In the genomic region with DNA sequence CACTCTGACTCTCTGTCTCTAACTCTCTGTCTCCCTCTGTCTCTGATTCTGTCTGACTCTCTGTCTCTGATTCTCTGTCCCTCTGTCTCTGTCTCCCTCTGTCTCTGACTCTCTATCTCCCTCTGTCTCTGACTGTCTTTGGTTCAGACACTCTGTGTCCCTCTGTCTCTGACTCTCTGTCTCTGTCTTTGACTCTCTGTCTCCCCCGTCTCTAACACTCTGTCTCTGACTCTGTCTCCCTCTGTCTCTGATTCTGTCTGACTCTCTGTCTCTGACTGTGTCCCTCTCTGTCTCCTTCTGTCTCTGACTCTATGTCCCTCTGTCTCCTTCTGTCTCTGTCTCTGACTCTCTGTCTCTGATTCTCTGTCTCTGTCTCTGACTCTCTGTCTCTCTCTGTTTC, we compare ENCODE assay signal across 24 cellular contexts. TPM values are rescaled to one million over a fixed set of nuclear protein-coding genes. Genes with fewer than 3 reads are reported as not detected.
A peak's percentile ranks its signal among the peaks of the same experiment; 100 is the strongest.
DNase-seq lines count a peak whose midpoint lies in the region; ATAC-seq, FAIRE-seq and TF ChIP-seq lines count a peak whose summit lies in the region.
"Had no signal": no experiment of that assay in that cellular context is flagged by ENCODE, and none has a peak within 500 bp of the region (broad histone marks: within the 10 kb centered on the region; RNA-seq: fewer than 3 reads in every experiment).

No MANE protein-coding gene starts in this region.

- no peak for ATAC-seq in HepG2
- ATAC-seq in right lobe of liver, result no peak
- ATAC-seq in activated T-helper 17 cell treated with anti-CD3 and anti-CD28 coated beads, Interleukin-2, amount 50 U/mL, for 72 hours (replicated peaks), result peak; percentile 29
- ATAC-seq in HG02840 (IDR thresholded peaks at IDR 0.05; ENCODE audit: low FRiP score, unreplicated experiment), result no peak
- no peak for ATAC-seq in GM18517 (IDR thresholded peaks at IDR 0.05; ENCODE audit: unreplicated experiment)
- ATAC-seq: CD8-positive, alpha-beta T cell; HCT116 had no signal

- H4K5ac ChIP-seq in H1 (ENCODE audit: insufficient read length, low read depth, low read length), result no peak overlapping the region

- POLR2A ChIA-PET in HepG2 (lab: Yijun Ruan, JAX) (no interaction called here), H1 (lab: Charles Lee; ENCODE audit: partially characterized antibody) (no interaction called here)

- H3K9ac ChIP-seq in HepG2 (ENCODE audit: insufficient read depth, low read depth, low read length) (no peak overlapping the region), H1 (replicated peaks in 1 of 4; ENCODE audit: extremely low read depth in 1 of 4, low read depth in 3 of 4, low read length in 3 of 4) (no peak overlapping the region)

- H3K27ac ChIP-seq in HepG2 (ENCODE audit: extremely low read length, insufficient read depth, low read length) (no peak overlapping the region), right lobe of liver (no peak overlapping the region), H1 (ENCODE audit: low read depth, low read length) (no peak overlapping the region)
- H3K27ac ChIP-seq: 22Rv1, C4-2B had no signal

- H3K27me3 ChIP-seq in HepG2 (ENCODE audit: control insufficient read depth in 1 of 2, insufficient read depth in 2 of 2, low read length in 2 of 2), result peaks cover 43 to 98% of the 10 kb centered on the region in 2 experiments
- H3K27me3 ChIP-seq in right lobe of liver, result no peaks in the 10 kb centered on the region
- peaks cover 0 to 5% (median 0%) of the 10 kb centered on the region in 4 experiments; a peak in 1 of 7 replicates for H3K27me3 ChIP-seq in H1 (replicated peaks in 1 of 4; ENCODE audit: control insufficient read depth in 3 of 4, extremely low read depth in 1 of 4, insufficient read depth in 3 of 4, low read length in 3 of 4)
- H3K27me3 ChIP-seq: BE2C had no signal

- H3K9me3 Mint-ChIP-seq in activated T-helper 17 cell treated with anti-CD3 and anti-CD28 coated beads, Interleukin-2, amount 50 U/mL, for 72 hours, result no peaks in the 10 kb centered on the region
- H3K9me3 Mint-ChIP-seq: CD4-positive, CD25-positive, alpha-beta regulatory T cell; CD8-positive, alpha-beta T cell; H9; HFFc6 had no signal

- H3K18ac ChIP-seq in H1 (ENCODE audit: extremely low read depth, low read length), result no peak overlapping the region

- H3K79me1 ChIP-seq in H1 (ENCODE audit: low read depth, low read length), result no peaks in the 10 kb centered on the region

- H3K56ac ChIP-seq in H1 (replicated peaks; ENCODE audit: insufficient read length, low read depth, low read length), result no peak overlapping the region

- no peak for DNase-seq in HepG2 (ENCODE audit: low spot score)
- DNase-seq in right lobe of liver, result no peak
- DNase-seq in H1 (ENCODE audit: low read depth in 1 of 2, low spot score in 2 of 2), result no peak
- no peak for DNase-seq in iPS-NIHi11 (ENCODE audit: low spot score)
- DNase-seq: AML-193; BE2C; Caco-2; CD4-positive, CD25-positive, alpha-beta regulatory T cell; CD8-positive, alpha-beta T cell; DMS 273 treated with DMSO at 0.1 percent for 48 hours; DMS79; EL; GDM1; H9; HFFc6 had no signal

- no peaks in the 10 kb centered on the region for H3K36me3 ChIP-seq in HepG2 (replicated peaks in 1 of 2; ENCODE audit: control insufficient read depth in 1 of 2, insufficient read depth in 2 of 2, low read length in 2 of 2)
- no peaks in the 10 kb centered on the region for H3K36me3 ChIP-seq in right lobe of liver
- no peaks in the 10 kb centered on the region for H3K36me3 ChIP-seq in H1 (ENCODE audit: control insufficient read depth in 2 of 4, insufficient read depth in 4 of 4, low read length in 3 of 4)
- H3K36me3 ChIP-seq: BE2C had no signal

- FAIRE-seq in HepG2 (lab: Jason Lieb, UNC) (no peak), H1 (lab: Jason Lieb, UNC) (no peak)
- FAIRE-seq: A204.1, GM12891, GM18507 had no signal

- no peak overlapping the region for H3K4me3 ChIP-seq in HepG2 (replicated peaks in 1 of 3; ENCODE audit: insufficient read depth in 1 of 3, low read depth in 2 of 3, low read length in 3 of 3)
- no peak overlapping the region for H3K4me3 ChIP-seq in right lobe of liver
- H3K4me3 ChIP-seq in H1 (ENCODE audit: extremely low read depth in 1 of 4, insufficient read depth in 2 of 4, low read depth in 3 of 4, low read length in 4 of 4), result no peak overlapping the region

- no peak overlapping the region for H2BK120ac ChIP-seq in H1 (replicated peaks; ENCODE audit: low read depth, low read length)

- H2BK15ac ChIP-seq in H1 (ENCODE audit: low read length), result 0 out of 2 replicates have a peak overlapping the region, but pooled peaks have one; percentile 46

- no peak for TF ChIP-seq POLR2A in HepG2 (IDR thresholded peaks at IDR 0.05; ENCODE audit: insufficient read depth in 1 of 2, low read depth in 2 of 2, low read length in 2 of 2)
- no peak for TF ChIP-seq POLR2A in right lobe of liver (IDR thresholded peaks at IDR 0.05)
- TF ChIP-seq POLR2A in H1 (IDR thresholded peaks at IDR 0.05; ENCODE audit: control extremely low read depth in 1 of 2, low read depth in 2 of 2, low read length in 2 of 2), result no peak

- TF ChIP-seq EP300 in HepG2 (IDR thresholded peaks at IDR 0.05; ENCODE audit: low read depth in 2 of 2, low read length in 2 of 2) (no peak), HepG2 (CRISPR knock-in tag; IDR thresholded peaks at IDR 0.05; ENCODE audit: borderline replicate concordance) (no peak), H1 (IDR thresholded peaks at IDR 0.05; ENCODE audit: borderline replicate concordance in 1 of 2, low read depth in 2 of 2, low read length in 2 of 2) (no peak)

- H3K36me3 Mint-ChIP-seq in activated T-helper 17 cell treated with anti-CD3 and anti-CD28 coated beads, Interleukin-2, amount 50 U/mL, for 72 hours (ENCODE audit: low read depth), result no peaks in the 10 kb centered on the region
- H3K36me3 Mint-ChIP-seq: CD4-positive, CD25-positive, alpha-beta regulatory T cell; CD8-positive, alpha-beta T cell had no signal

- TF ChIP-seq RAD21 in HepG2 (CRISPR knock-in tag; IDR thresholded peaks at IDR 0.05) (no peak), H1 (IDR thresholded peaks at IDR 0.05 in 1 of 2, conservative IDR thresholded peaks at IDR 0.05 in 1 of 2; ENCODE audit: low read depth in 2 of 2, low read length in 2 of 2) (no peak)

- no peaks in the 10 kb centered on the region for H3K79me2 ChIP-seq in HepG2 (ENCODE audit: insufficient read depth, low read length)
- no peaks in the 10 kb centered on the region for H3K79me2 ChIP-seq in H1 (ENCODE audit: control insufficient read depth in 1 of 2, insufficient read depth in 2 of 2, low read length in 2 of 2)

- H3K9me3 ChIP-seq in HepG2 (ENCODE audit: low read length) (no peaks in the 10 kb centered on the region), right lobe of liver (no peaks in the 10 kb centered on the region), H1 (ENCODE audit: insufficient read depth in 2 of 2, low read depth in 1 of 2, low read length in 1 of 2) (no peaks in the 10 kb centered on the region)
- H3K9me3 ChIP-seq: BE2C, Caco-2 had no signal

- no peaks in the 10 kb centered on the region for H4K20me1 ChIP-seq in HepG2 (ENCODE audit: insufficient read depth, low read length)
- H4K20me1 ChIP-seq in H1 (replicated peaks in 1 of 2; ENCODE audit: control insufficient read depth in 1 of 2, insufficient read depth in 2 of 2, low read length in 2 of 2), result no peaks in the 10 kb centered on the region

- H3K4me1 Mint-ChIP-seq in activated T-helper 17 cell treated with anti-CD3 and anti-CD28 coated beads, Interleukin-2, amount 50 U/mL, for 72 hours, result peaks cover 4% of the 10 kb centered on the region

- no peak overlapping the region for H2BK20ac ChIP-seq in H1 (ENCODE audit: low read length)

- H2AK5ac ChIP-seq in H1 (ENCODE audit: low read depth, low read length), result no peak overlapping the region

- in situ Hi-C loops in HepG2 (cut with HindIII; ENCODE audit: extremely low pct_ligation_motif_present, low pct_unique_long_range_greater_than_20kb), result no loop called here

- H3K4me1 ChIP-seq in HepG2 (ENCODE audit: insufficient read depth, low read length) (peaks cover 62% of the 10 kb centered on the region), right lobe of liver (no peaks in the 10 kb centered on the region), H1 (replicated peaks in 1 of 4; ENCODE audit: control insufficient read depth in 3 of 4, insufficient read depth in 4 of 4, low read length in 3 of 4) (peaks cover 0 to 10% (median 6%) of the 10 kb centered on the region in 4 experiments; a peak in 5 of 7 replicates)
- H3K4me1 ChIP-seq: BE2C, Caco-2 had no signal

- no peak overlapping the region for H3K4me3 Mint-ChIP-seq in activated T-helper 17 cell treated with anti-CD3 and anti-CD28 coated beads, Interleukin-2, amount 50 U/mL, for 72 hours
- H3K4me3 Mint-ChIP-seq: CD4-positive, CD25-positive, alpha-beta regulatory T cell; CD8-positive, alpha-beta T cell; H9; HFFc6 had no signal

- H2BK12ac ChIP-seq in H1 (ENCODE audit: low read depth, low read length), result no peak overlapping the region

- no peak overlapping the region for H2BK5ac ChIP-seq in H1 (ENCODE audit: low read depth, low read length)

- intact Hi-C loops in HepG2 (cut with micrococcal nuclease; ENCODE audit: unreplicated experiment) (no loop called here), right lobe of liver (cut with DNase I) (no loop called here)

- H2AFZ ChIP-seq in HepG2 (ENCODE audit: low read length), result no peak overlapping the region
- H2AFZ ChIP-seq in H1 (ENCODE audit: low read length), result no peak overlapping the region

- H3K4me2 ChIP-seq in HepG2 (ENCODE audit: low read depth, low read length), result no peak overlapping the region
- H3K4me2 ChIP-seq in H1 (ENCODE audit: insufficient read depth in 1 of 2, low read depth in 2 of 2, low read length in 2 of 2), result no peak overlapping the region

- WGBS in HepG2 (ENCODE audit: low lambda C conversion rate), result 3% methylated on average over 1 of the region's 1 CpG
- 56% methylated on average over 1 of the region's 1 CpG for WGBS in right lobe of liver (ENCODE audit: insufficient coverage, low coverage, low lambda C conversion rate, missing lambda C conversion rate)
- 73% methylated on average over 1 of the region's 1 CpG; no CpG with 5 or more reads in 1 of the 2 experiments for WGBS in H1 (ENCODE audit: extremely low coverage in 1 of 2, insufficient coverage in 1 of 2, insufficient read length in 1 of 2, insufficient replicate concordance in 2 of 2, low coverage in 1 of 2, low lambda C conversion rate in 2 of 2, missing lambda C conversion rate in 1 of 2), 2 experiments

- H3K14ac ChIP-seq in H1 (ENCODE audit: insufficient read length), result no peak overlapping the region

- H3K27ac Mint-ChIP-seq in activated T-helper 17 cell treated with anti-CD3 and anti-CD28 coated beads, Interleukin-2, amount 50 U/mL, for 72 hours, result no peak overlapping the region
- H3K27ac Mint-ChIP-seq: CD8-positive, alpha-beta T cell; H9; HFFc6 had no signal

- no peak overlapping the region for H3K23ac ChIP-seq in H1 (ENCODE audit: insufficient read length)

- TF ChIP-seq CTCF in HepG2 (CRISPR knock-in tag; IDR thresholded peaks at IDR 0.05) (no peak), right lobe of liver (IDR thresholded peaks at IDR 0.05) (no peak), H1 (IDR thresholded peaks at IDR 0.05; ENCODE audit: control extremely low read depth in 1 of 3, insufficient read depth in 1 of 3, low read depth in 1 of 3, low read length in 3 of 3) (no peak)

- CTCF ChIA-PET in HepG2 (lab: Yijun Ruan, JAX; ENCODE audit: low intra/inter-chr PET ratio, low total read pairs), result no interaction called here
- CTCF ChIA-PET in H1 (lab: Charles Lee; ENCODE audit: partially characterized antibody), result no interaction called here

- H4K91ac ChIP-seq in H1 (replicated peaks; ENCODE audit: insufficient read length, low read length), result no peak overlapping the region

- no peaks in the 10 kb centered on the region for H3K27me3 Mint-ChIP-seq in activated T-helper 17 cell treated with anti-CD3 and anti-CD28 coated beads, Interleukin-2, amount 50 U/mL, for 72 hours

- BruUV-seq in HepG2 (replicated peaks; lab: Mats Ljungman, UMichigan), result no TSS peak

- H3K4ac ChIP-seq in H1 (replicated peaks; ENCODE audit: insufficient read length, low read depth, low read length), result no peak overlapping the region

- no peaks in the 10 kb centered on the region; the same call in 1 of the 2 replicates for H3K23me2 ChIP-seq in H1 (ENCODE audit: low read depth, low read length)

- no peak overlapping the region for H4K8ac ChIP-seq in H1 (ENCODE audit: extremely low read depth, insufficient read depth, low read length)

RNA-seq across cellular contexts. Expression of gene NOL4L, which starts 21.7 kb away (rescaled TPM):
- total RNA-seq in HepG2 (2016; rRNA removed; fragmentation: Illumina TruSeq; extraction: Trizol), result 16.6 and 16.9 TPM in 2 replicates
- 19.2 and 19.4 TPM in 2 replicates for total RNA-seq in HepG2 (2016; cell fraction: cytosol; rRNA removed; fragmentation: Illumina TruSeq; extraction: Trizol; ENCODE audit: low read depth)
- 14.6 and 17.1 TPM in 2 replicates for total RNA-seq in HepG2 (2016; cell fraction: insoluble cytoplasmic fraction; rRNA removed; fragmentation: Illumina TruSeq; extraction: Trizol)
- 21.3 and 24.1 TPM in 2 replicates for total RNA-seq in HepG2 (2016; cell fraction: membrane; rRNA removed; fragmentation: Illumina TruSeq; extraction: Trizol)
- 21.2 and 22.3 TPM in 2 replicates for total RNA-seq in HepG2 (2016; cell fraction: nucleus; rRNA removed; fragmentation: Illumina TruSeq; extraction: Trizol)
- 35.4 and 38.7 TPM in 2 replicates for polyA plus RNA-seq in HepG2 (2011; rRNA removed)
- polyA plus RNA-seq in HepG2 (2011; cell fraction: cytosol; rRNA removed), result 16.5 and 20.9 TPM in 2 replicates
- polyA plus RNA-seq in HepG2 (2011; cell fraction: nucleus; rRNA removed), result 91.0 and 107 TPM in 2 replicates
- 36.0 and 39.2 TPM in 2 replicates for polyA plus RNA-seq in HepG2 (2012)
- 35.0 and 39.6 TPM in 2 replicates for polyA plus RNA-seq in HepG2 (2016; cell fraction: cytosol; fragmentation: Illumina TruSeq; extraction: Trizol; ENCODE audit: low read depth)
- polyA plus RNA-seq in HepG2 (2016; cell fraction: insoluble cytoplasmic fraction; fragmentation: Illumina TruSeq; extraction: Trizol; ENCODE audit: low read depth), result 21.6 and 26.9 TPM in 2 replicates
- polyA plus RNA-seq in HepG2 (2016; cell fraction: membrane; fragmentation: Illumina TruSeq; extraction: Trizol; ENCODE audit: low read depth), result 31.2 and 32.6 TPM in 2 replicates
- polyA plus RNA-seq in HepG2 (2016; cell fraction: nucleus; fragmentation: Illumina TruSeq; extraction: Trizol; ENCODE audit: insufficient read depth, low read depth), result 57.5 and 60.6 TPM in 2 replicates
- polyA minus RNA-seq in HepG2 (2011; rRNA and poly(A)+ RNA removed; ENCODE audit: low replicate concordance), result 6.7 and 47.8 TPM in 2 replicates
- 28.0 and 37.6 TPM in 2 replicates for polyA minus RNA-seq in HepG2 (2011; cell fraction: cytosol; rRNA and poly(A)+ RNA removed)
- 30.5 and 30.6 TPM in 2 replicates for polyA minus RNA-seq in HepG2 (2011; cell fraction: nucleus; rRNA and poly(A)+ RNA removed)
- total RNA-seq in right lobe of liver, result 1 to 10 TPM; 4.3 to 6.5 (median 5.7) TPM
- 10 to 100 TPM in 1 of 2 donors, 1 to 10 TPM in 1; 9.9 to 28.5 TPM for total RNA-seq in activated T-helper 17 cell treated with anti-CD3 and anti-CD28 coated beads, Interleukin-2, amount 50 U/mL, for 72 hours
- total RNA-seq in H1 (2021; fragmentation: NEBNext Ultra II Directional; extraction: Animal tissue kit (Norgen Biotek cat#: 25700)), result 23.5 and 23.7 TPM in 2 replicates
- polyA plus RNA-seq in H1 (2011; rRNA removed), result 15.3 and 24.9 TPM in 2 replicates
- polyA plus RNA-seq in H1 (2011; cell fraction: cytosol; rRNA removed), result 11.7 TPM
- 37.7 TPM for polyA plus RNA-seq in H1 (2011; cell fraction: nucleus; rRNA removed)
- polyA plus RNA-seq in H1 (2012, experiment 1 of 2), result 18.6 to 23.1 TPM (median 21.2 TPM) in 4 replicates
- 15.5 TPM for polyA plus RNA-seq in H1 (2012, experiment 2 of 2)
- 16.7 TPM for polyA plus RNA-seq in H1 (2013, experiment 1 of 2)
- 18.6 TPM for polyA plus RNA-seq in H1 (2013, experiment 2 of 2)
- polyA minus RNA-seq in H1 (2011; rRNA and poly(A)+ RNA removed), result 8.1 and 8.9 TPM in 2 replicates
- 14.1 TPM for polyA minus RNA-seq in H1 (2011; cell fraction: cytosol; rRNA and poly(A)+ RNA removed)
- polyA minus RNA-seq in H1 (2011; cell fraction: nucleus; rRNA and poly(A)+ RNA removed), result 14.4 TPM
